ENCODE assay signal across 2 cellular contexts in the genomic region with DNA sequence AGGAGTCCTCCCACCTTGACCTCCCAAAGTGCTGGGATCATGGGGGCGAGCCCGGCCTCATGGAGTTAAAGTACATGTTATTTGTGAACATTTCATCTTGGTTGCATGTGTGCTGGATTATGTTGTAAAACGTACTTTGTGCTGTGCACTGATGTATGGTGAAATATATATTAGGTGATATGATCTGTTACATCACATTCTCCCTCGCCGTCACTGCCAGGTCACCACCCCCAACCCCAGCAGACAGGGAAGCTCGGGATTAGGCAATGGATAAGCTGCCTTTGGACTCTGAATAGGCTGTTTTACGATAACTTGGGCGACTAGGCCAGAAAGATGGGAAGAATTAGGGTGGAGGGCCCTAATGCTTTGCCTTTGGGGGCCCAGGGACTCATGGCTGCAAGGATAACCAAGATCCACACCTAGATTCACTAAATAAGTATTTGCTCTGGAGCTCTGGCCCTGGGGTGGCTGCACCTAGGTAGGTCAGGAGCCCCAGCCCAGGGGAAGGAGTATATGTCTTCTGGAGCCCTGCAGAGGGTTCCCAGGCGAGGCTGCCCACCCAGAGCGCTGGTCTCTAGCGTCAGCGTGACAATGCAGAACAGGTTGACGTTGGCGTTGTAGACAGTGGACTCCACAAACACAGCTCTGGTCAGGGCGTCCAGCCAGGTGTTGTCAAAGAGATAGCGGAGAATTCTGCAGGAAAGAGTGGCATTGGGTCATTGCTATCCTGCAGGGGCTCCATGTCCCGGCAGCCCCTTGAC.
TF ChIP-seq lines count a peak whose summit lies in the region.

No MANE protein-coding gene starts in this region.

TF ChIP-seq in K562, 482 proteins besides CTCF, POLR2A, EP300 and RAD21 (continues in another document):
- TF ChIP-seq CEBPG (CRISPR knock-in tag; IDR thresholded peaks at IDR 0.05) (no peak), CEBPG (tag; conservative IDR thresholded peaks at IDR 0.05 in 1 of 2, IDR thresholded peaks at IDR 0.05 in 1 of 2) (peak; percentile 70 to 86), NR3C1 (CRISPR knock-in tag; IDR thresholded peaks at IDR 0.05) (no peak), EWSR1 (IDR thresholded peaks at IDR 0.05; ENCODE audit: borderline replicate concordance, low read depth, partially characterized antibody) (no peak), ETV5 (CRISPR knock-in tag; IDR thresholded peaks at IDR 0.05; ENCODE audit: low read depth) (no peak), PML (IDR thresholded peaks at IDR 0.05; ENCODE audit: low read length) (no peak), EGR1 (conservative IDR thresholded peaks at IDR 0.05) (peak; percentile 18; the same call in 1 of the 2 replicates), TOE1 (IDR thresholded peaks at IDR 0.05; ENCODE audit: borderline replicate concordance) (no peak), TOE1 (CRISPR knock-in tag; IDR thresholded peaks at IDR 0.05; ENCODE audit: borderline replicate concordance, low read depth) (no peak), STAG1 (CRISPR knock-in tag; IDR thresholded peaks at IDR 0.05; ENCODE audit: borderline replicate concordance) (no peak), ZNF507 (tag; conservative IDR thresholded peaks at IDR 0.05) (no peak), C11orf30 (IDR thresholded peaks at IDR 0.05; ENCODE audit: low read depth) (0 out of 2 replicates have a peak, but pooled peaks have one; percentile 24), ATF1 (CRISPR knock-in tag; IDR thresholded peaks at IDR 0.05) (no peak), ATF1 (tag; IDR thresholded peaks at IDR 0.05) (peak; percentile 51), CEBPB (tag; IDR thresholded peaks at IDR 0.05) (peak; percentile 88), PHTF2 (CRISPR knock-in tag; IDR thresholded peaks at IDR 0.05) (no peak), NFE2 (IDR thresholded peaks at IDR 0.05; ENCODE audit: low read depth) (peak; percentile 48), U2AF2 (optimal IDR thresholded peaks at IDR 0.05; ENCODE audit: low read depth, low read length) (no peak), CBFA2T3 (IDR thresholded peaks at IDR 0.05) (peak; percentile 45; the same call in 1 of the 2 replicates), MAFG (tag; conservative IDR thresholded peaks at IDR 0.05) (0 out of 2 replicates have a peak, but pooled peaks have one; percentile 3)
- TF ChIP-seq, protein P1, sequence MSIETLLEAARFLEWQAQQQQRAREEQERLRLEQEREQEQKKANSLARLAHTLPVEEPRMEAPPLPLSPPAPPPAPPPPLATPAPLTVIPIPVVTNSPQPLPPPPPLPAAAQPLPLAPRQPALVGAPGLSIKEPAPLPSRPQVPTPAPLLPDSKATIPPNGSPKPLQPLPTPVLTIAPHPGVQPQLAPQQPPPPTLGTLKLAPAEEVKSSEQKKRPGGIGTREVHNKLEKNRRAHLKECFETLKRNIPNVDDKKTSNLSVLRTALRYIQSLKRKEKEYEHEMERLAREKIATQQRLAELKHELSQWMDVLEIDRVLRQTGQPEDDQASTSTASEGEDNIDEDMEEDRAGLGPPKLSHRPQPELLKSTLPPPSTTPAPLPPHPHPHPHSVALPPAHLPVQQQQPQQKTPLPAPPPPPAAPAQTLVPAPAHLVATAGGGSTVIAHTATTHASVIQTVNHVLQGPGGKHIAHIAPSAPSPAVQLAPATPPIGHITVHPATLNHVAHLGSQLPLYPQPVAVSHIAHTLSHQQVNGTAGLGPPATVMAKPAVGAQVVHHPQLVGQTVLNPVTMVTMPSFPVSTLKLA (conservative IDR thresholded peaks at IDR 0.05), result no peak
- TF ChIP-seq, protein P2, sequence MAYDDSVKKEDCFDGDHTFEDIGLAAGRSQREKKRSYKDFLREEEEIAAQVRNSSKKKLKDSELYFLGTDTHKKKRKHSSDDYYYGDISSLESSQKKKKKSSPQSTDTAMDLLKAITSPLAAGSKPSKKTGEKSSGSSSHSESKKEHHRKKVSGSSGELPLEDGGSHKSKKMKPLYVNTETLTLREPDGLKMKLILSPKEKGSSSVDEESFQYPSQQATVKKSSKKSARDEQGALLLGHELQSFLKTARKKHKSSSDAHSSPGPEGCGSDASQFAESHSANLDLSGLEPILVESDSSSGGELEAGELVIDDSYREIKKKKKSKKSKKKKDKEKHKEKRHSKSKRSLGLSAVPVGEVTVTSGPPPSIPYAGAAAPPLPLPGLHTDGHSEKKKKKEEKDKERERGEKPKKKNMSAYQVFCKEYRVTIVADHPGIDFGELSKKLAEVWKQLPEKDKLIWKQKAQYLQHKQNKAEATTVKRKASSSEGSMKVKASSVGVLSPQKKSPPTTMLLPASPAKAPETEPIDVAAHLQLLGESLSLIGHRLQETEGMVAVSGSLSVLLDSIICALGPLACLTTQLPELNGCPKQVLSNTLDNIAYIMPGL (CRISPR knock-in tag; IDR thresholded peaks at IDR 0.05), result no peak
- TF ChIP-seq, protein P3, sequence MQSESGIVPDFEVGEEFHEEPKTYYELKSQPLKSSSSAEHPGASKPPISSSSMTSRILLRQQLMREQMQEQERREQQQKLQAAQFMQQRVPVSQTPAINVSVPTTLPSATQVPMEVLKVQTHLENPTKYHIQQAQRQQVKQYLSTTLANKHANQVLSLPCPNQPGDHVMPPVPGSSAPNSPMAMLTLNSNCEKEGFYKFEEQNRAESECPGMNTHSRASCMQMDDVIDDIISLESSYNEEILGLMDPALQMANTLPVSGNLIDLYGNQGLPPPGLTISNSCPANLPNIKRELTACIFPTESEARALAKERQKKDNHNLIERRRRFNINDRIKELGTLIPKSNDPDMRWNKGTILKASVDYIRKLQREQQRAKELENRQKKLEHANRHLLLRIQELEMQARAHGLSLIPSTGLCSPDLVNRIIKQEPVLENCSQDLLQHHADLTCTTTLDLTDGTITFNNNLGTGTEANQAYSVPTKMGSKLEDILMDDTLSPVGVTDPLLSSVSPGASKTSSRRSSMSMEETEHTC (IDR thresholded peaks at IDR 0.05), result no peak
- TF ChIP-seq, protein P4, sequence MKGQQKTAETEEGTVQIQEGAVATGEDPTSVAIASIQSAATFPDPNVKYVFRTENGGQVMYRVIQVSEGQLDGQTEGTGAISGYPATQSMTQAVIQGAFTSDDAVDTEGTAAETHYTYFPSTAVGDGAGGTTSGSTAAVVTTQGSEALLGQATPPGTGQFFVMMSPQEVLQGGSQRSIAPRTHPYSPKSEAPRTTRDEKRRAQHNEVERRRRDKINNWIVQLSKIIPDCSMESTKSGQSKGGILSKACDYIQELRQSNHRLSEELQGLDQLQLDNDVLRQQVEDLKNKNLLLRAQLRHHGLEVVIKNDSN (CRISPR knock-in tag; IDR thresholded peaks at IDR 0.05), result no peak
- TF ChIP-seq, protein P5, sequence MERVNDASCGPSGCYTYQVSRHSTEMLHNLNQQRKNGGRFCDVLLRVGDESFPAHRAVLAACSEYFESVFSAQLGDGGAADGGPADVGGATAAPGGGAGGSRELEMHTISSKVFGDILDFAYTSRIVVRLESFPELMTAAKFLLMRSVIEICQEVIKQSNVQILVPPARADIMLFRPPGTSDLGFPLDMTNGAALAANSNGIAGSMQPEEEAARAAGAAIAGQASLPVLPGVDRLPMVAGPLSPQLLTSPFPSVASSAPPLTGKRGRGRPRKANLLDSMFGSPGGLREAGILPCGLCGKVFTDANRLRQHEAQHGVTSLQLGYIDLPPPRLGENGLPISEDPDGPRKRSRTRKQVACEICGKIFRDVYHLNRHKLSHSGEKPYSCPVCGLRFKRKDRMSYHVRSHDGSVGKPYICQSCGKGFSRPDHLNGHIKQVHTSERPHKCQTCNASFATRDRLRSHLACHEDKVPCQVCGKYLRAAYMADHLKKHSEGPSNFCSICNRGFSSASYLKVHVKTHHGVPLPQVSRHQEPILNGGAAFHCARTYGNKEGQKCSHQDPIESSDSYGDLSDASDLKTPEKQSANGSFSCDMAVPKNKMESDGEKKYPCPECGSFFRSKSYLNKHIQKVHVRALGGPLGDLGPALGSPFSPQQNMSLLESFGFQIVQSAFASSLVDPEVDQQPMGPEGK (CRISPR knock-in tag; IDR thresholded peaks at IDR 0.05; ENCODE audit: borderline replicate concordance), result no peak

TF ChIP-seq in liver, 16 proteins besides CTCF, POLR2A, EP300 and RAD21:
- TF ChIP-seq HNF4A (conservative IDR thresholded peaks at IDR 0.05), result peak; percentile 95 to 96
- peak; percentile 22 for TF ChIP-seq FOXA1 (IDR thresholded peaks at IDR 0.05)
- peak; percentile 89 for TF ChIP-seq SP1 (IDR thresholded peaks at IDR 0.05)
- TF ChIP-seq RXRA (IDR thresholded peaks at IDR 0.05), result peak; percentile 83 to 90
- TF ChIP-seq, protein P6, sequence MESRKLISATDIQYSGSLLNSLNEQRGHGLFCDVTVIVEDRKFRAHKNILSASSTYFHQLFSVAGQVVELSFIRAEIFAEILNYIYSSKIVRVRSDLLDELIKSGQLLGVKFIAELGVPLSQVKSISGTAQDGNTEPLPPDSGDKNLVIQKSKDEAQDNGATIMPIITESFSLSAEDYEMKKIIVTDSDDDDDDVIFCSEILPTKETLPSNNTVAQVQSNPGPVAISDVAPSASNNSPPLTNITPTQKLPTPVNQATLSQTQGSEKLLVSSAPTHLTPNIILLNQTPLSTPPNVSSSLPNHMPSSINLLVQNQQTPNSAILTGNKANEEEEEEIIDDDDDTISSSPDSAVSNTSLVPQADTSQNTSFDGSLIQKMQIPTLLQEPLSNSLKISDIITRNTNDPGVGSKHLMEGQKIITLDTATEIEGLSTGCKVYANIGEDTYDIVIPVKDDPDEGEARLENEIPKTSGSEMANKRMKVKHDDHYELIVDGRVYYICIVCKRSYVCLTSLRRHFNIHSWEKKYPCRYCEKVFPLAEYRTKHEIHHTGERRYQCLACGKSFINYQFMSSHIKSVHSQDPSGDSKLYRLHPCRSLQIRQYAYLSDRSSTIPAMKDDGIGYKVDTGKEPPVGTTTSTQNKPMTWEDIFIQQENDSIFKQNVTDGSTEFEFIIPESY (IDR thresholded peaks at IDR 0.05), result peak; percentile 82
- TF ChIP-seq, protein P7, sequence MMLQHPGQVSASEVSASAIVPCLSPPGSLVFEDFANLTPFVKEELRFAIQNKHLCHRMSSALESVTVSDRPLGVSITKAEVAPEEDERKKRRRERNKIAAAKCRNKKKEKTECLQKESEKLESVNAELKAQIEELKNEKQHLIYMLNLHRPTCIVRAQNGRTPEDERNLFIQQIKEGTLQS (IDR thresholded peaks at IDR 0.05), result peak; percentile 41
- TF ChIP-seq, protein P8, sequence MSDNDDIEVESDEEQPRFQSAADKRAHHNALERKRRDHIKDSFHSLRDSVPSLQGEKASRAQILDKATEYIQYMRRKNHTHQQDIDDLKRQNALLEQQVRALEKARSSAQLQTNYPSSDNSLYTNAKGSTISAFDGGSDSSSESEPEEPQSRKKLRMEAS (IDR thresholded peaks at IDR 0.05), result peak; percentile 89
- peak in 1 of 2 donors; percentile 83 for TF ChIP-seq JUND (IDR thresholded peaks at IDR 0.05)
- TF ChIP-seq HNF4G (IDR thresholded peaks at IDR 0.05), result peak; percentile 83
- TF ChIP-seq FOXA2 (IDR thresholded peaks at IDR 0.05), result peak; percentile 44
- TF ChIP-seq NR2F2 (IDR thresholded peaks at IDR 0.05), result peak; percentile 58
- peak in 1 of 2 donors; percentile 56 for TF ChIP-seq EGR1 (IDR thresholded peaks at IDR 0.05; ENCODE audit: low read depth in 2 of 2)
- TF ChIP-seq GABPA (IDR thresholded peaks at IDR 0.05 in 1 of 2, conservative IDR thresholded peaks at IDR 0.05 in 1 of 2), result peak in 1 of 2 donors; percentile 48
- TF ChIP-seq, protein P9, sequence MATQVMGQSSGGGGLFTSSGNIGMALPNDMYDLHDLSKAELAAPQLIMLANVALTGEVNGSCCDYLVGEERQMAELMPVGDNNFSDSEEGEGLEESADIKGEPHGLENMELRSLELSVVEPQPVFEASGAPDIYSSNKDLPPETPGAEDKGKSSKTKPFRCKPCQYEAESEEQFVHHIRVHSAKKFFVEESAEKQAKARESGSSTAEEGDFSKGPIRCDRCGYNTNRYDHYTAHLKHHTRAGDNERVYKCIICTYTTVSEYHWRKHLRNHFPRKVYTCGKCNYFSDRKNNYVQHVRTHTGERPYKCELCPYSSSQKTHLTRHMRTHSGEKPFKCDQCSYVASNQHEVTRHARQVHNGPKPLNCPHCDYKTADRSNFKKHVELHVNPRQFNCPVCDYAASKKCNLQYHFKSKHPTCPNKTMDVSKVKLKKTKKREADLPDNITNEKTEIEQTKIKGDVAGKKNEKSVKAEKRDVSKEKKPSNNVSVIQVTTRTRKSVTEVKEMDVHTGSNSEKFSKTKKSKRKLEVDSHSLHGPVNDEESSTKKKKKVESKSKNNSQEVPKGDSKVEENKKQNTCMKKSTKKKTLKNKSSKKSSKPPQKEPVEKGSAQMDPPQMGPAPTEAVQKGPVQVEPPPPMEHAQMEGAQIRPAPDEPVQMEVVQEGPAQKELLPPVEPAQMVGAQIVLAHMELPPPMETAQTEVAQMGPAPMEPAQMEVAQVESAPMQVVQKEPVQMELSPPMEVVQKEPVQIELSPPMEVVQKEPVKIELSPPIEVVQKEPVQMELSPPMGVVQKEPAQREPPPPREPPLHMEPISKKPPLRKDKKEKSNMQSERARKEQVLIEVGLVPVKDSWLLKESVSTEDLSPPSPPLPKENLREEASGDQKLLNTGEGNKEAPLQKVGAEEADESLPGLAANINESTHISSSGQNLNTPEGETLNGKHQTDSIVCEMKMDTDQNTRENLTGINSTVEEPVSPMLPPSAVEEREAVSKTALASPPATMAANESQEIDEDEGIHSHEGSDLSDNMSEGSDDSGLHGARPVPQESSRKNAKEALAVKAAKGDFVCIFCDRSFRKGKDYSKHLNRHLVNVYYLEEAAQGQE (IDR thresholded peaks at IDR 0.05), result peak; percentile 50
- TF ChIP-seq YY1 (IDR thresholded peaks at IDR 0.05), result peak; percentile 83
- no peak for TF ChIP-seq TAF1 (conservative IDR thresholded peaks at IDR 0.05)
